In genomic region chr11:105968021-105968697, GRCh38 we compare ENCODE assay signal across 13 cellular contexts. TPM values are rescaled to one million over a fixed set of nuclear protein-coding genes. Genes with fewer than 3 reads are reported as not detected.
A peak's percentile ranks its signal among the peaks of the same experiment; 100 is the strongest.
DNase-seq lines count a peak whose midpoint lies in the region; ATAC-seq and TF ChIP-seq lines count a peak whose summit lies in the region.
"Had no signal": no experiment of that assay in that cellular context is flagged by ENCODE, and none has a peak within 500 bp of the region (broad histone marks: within the 10 kb centered on the region; RNA-seq: fewer than 3 reads in every experiment).

No MANE protein-coding gene starts in this region.

- intact Hi-C loops in body of pancreas (cut with DNase I) (no loop called here), tibial artery (cut with DNase I; ENCODE audit: low total_unique reads) (no loop called here)

- 29 to 31% methylated on average over 3 of the region's 3 CpGs for WGBS in body of pancreas, 2 donors
- WGBS in smooth muscle cell (ENCODE audit: low lambda C conversion rate), result 78% methylated on average over 3 of the region's 3 CpGs

- H3K27ac ChIP-seq in body of pancreas, result no peak overlapping the region
- no peak overlapping the region for H3K27ac ChIP-seq in tibial artery
- no peak overlapping the region for H3K27ac ChIP-seq in smooth muscle cell (ENCODE audit: low read depth)
- H3K27ac ChIP-seq: esophagus squamous epithelium had no signal

- no peaks in the 10 kb centered on the region for H4K20me1 ChIP-seq in smooth muscle cell (ENCODE audit: low read depth)

- TF ChIP-seq CTCF in body of pancreas (IDR thresholded peaks at IDR 0.05) (no peak), kidney epithelial cell (IDR thresholded peaks at IDR 0.05; ENCODE audit: insufficient read depth, low read length, poor library complexity, severe bottlenecking) (no peak), tibial artery (IDR thresholded peaks at IDR 0.05) (no peak), smooth muscle cell (IDR thresholded peaks at IDR 0.05; ENCODE audit: borderline replicate concordance, insufficient read depth, poor library complexity, severe bottlenecking) (no peak)

- H3K4me2 ChIP-seq in smooth muscle cell, result no peak overlapping the region

- H3K4me3 ChIP-seq in body of pancreas (no peak overlapping the region), kidney epithelial cell (ENCODE audit: low read depth, low read length) (no peak overlapping the region), tibial artery (no peak overlapping the region), smooth muscle cell (no peak overlapping the region)
- H3K4me3 ChIP-seq: esophagus squamous epithelium, HAP-1 had no signal

- peak; percentile 45 for DNase-seq in Caki2 (ENCODE audit: low read depth)
- peak; percentile 59 for DNase-seq in LHCN-M2 (ENCODE audit: low read depth)
- DNase-seq in body of pancreas, result peak in 1 of 4 donors; percentile 11
- peak; percentile 52 for DNase-seq in kidney epithelial cell (ENCODE audit: low read depth)
- no peak for DNase-seq in tibial artery
- no peak for DNase-seq in smooth muscle cell (lab: John Stamatoyannopoulos, UW; ENCODE audit: unreplicated experiment)
- no peak for DNase-seq in CD1c-positive myeloid dendritic cell (ENCODE audit: extremely low spot score)
- DNase-seq in HEK293T (ENCODE audit: extremely low spot score), result no peak
- DNase-seq: activated T-cell treated with anti-CD3 and anti-CD28 coated beads for 4 hours, esophagus squamous epithelium, NCI-H1694 treated with DMSO at 0.1 percent for 48 hours, NCI-H510A had no signal

- H3F3A ChIP-seq in smooth muscle cell (ENCODE audit: low read depth), result no peaks in the 10 kb centered on the region

- H2AFZ ChIP-seq in smooth muscle cell (ENCODE audit: low read depth), result no peak overlapping the region

- in situ Hi-C loops in Caki2 (cut with HindIII; ENCODE audit: low pct_unique_long_range_greater_than_20kb, low sequenced_read_pairs), result no loop called here

- no peaks in the 10 kb centered on the region for H3K79me2 ChIP-seq in smooth muscle cell (ENCODE audit: low read depth)

- no peak for TF ChIP-seq POLR2A in body of pancreas (IDR thresholded peaks at IDR 0.05)

- CTCF ChIA-PET in HEK293T (lab: Yijun Ruan, JAX), result no interaction called here

- no peak overlapping the region for H3K9ac ChIP-seq in smooth muscle cell (ENCODE audit: low read depth)

- H3K4me1 ChIP-seq in body of pancreas (peaks cover 10% of the 10 kb centered on the region), tibial artery (no peaks in the 10 kb centered on the region), smooth muscle cell (ENCODE audit: low read depth) (no peaks in the 10 kb centered on the region)
- H3K4me1 ChIP-seq: esophagus squamous epithelium, HAP-1 had no signal

- H3K36me3 ChIP-seq in body of pancreas (replicated peaks in 1 of 2; ENCODE audit: insufficient read depth in 1 of 2, low read depth in 2 of 2) (no peaks in the 10 kb centered on the region), kidney epithelial cell (ENCODE audit: control insufficient read depth, insufficient read depth, low read length) (no peaks in the 10 kb centered on the region), tibial artery (no peaks in the 10 kb centered on the region), smooth muscle cell (ENCODE audit: low read depth) (no peaks in the 10 kb centered on the region)
- H3K36me3 ChIP-seq: esophagus squamous epithelium, HAP-1 had no signal

- H3K27me3 ChIP-seq in body of pancreas (no peaks in the 10 kb centered on the region), kidney epithelial cell (ENCODE audit: control insufficient read depth, insufficient read depth, low read length) (no peaks in the 10 kb centered on the region), tibial artery (no peaks in the 10 kb centered on the region), smooth muscle cell (ENCODE audit: low read depth) (no peaks in the 10 kb centered on the region)
- H3K27me3 ChIP-seq: esophagus squamous epithelium had no signal

- H3K9me3 ChIP-seq in body of pancreas (no peaks in the 10 kb centered on the region), tibial artery (no peaks in the 10 kb centered on the region), smooth muscle cell (replicated peaks; ENCODE audit: low read depth) (no peaks in the 10 kb centered on the region)
- H3K9me3 ChIP-seq: esophagus squamous epithelium, HAP-1 had no signal

- POLR2A ChIA-PET in HEK293T (lab: Yijun Ruan, JAX), result no interaction called here

- peak; percentile 50 for ATAC-seq in body of pancreas

TF ChIP-seq in HEK293T, 16 proteins besides CTCF, POLR2A, EP300 and RAD21:
- TF ChIP-seq FOXK2 (IDR thresholded peaks at IDR 0.05), result no peak
- TF ChIP-seq BHLHE40 (IDR thresholded peaks at IDR 0.05; ENCODE audit: borderline replicate concordance), result no peak
- TF ChIP-seq ZNF384 (IDR thresholded peaks at IDR 0.05), result no peak
- TF ChIP-seq ARNT (IDR thresholded peaks at IDR 0.05), result no peak
- no peak for TF ChIP-seq CTBP1 (IDR thresholded peaks at IDR 0.05; ENCODE audit: borderline replicate concordance)
- no peak for TF ChIP-seq L3MBTL2 (conservative IDR thresholded peaks at IDR 0.05)
- TF ChIP-seq NFRKB (IDR thresholded peaks at IDR 0.05), result no peak
- TF ChIP-seq SP1 (IDR thresholded peaks at IDR 0.05), result no peak
- no peak for TF ChIP-seq TARDBP (IDR thresholded peaks at IDR 0.05)
TF ChIP-seq in HEK293T: peak in this region for 0.

RNA-seq across cellular contexts. Expression of gene MSANTD4, which starts 53.9 kb away (rescaled TPM):
- total RNA-seq in Caki2 (2014; rRNA removed; shearing (Covaris generic); ENCODE audit: low replicate concordance), result 3.4 and 10.1 TPM in 2 replicates
- total RNA-seq in LHCN-M2 (2014; rRNA removed), result 31.3 and 32.6 TPM in 2 replicates
- 6.5 TPM for polyA plus RNA-seq in LHCN-M2 (2012)
- total RNA-seq in body of pancreas, result 10 to 100 TPM in 1 of 2 donors, 1 to 10 TPM in 1; 4.9 to 19.5 TPM
- total RNA-seq in kidney epithelial cell, result 22.9 and 33.8 TPM in 2 replicates
- 18.3 and 28.3 TPM in 2 replicates for total RNA-seq in smooth muscle cell
- 5.9 and 8.6 TPM in 2 replicates for polyA plus RNA-seq in smooth muscle cell

Comparison
In these comparisons a context has a peak if more than half of its experiments do, and no peak if none do; other contexts are left out.
1. DNase-seq: peak in Caki2 (single experiment), LHCN-M2 (single experiment) and kidney epithelial cell (single experiment); none in tibial artery (0 of 2), smooth muscle cell (single experiment), CD1c-positive myeloid dendritic cell (single experiment) and HEK293T (single experiment).